8 cellular contexts compared by ENCODE assay signal in the genomic region with DNA sequence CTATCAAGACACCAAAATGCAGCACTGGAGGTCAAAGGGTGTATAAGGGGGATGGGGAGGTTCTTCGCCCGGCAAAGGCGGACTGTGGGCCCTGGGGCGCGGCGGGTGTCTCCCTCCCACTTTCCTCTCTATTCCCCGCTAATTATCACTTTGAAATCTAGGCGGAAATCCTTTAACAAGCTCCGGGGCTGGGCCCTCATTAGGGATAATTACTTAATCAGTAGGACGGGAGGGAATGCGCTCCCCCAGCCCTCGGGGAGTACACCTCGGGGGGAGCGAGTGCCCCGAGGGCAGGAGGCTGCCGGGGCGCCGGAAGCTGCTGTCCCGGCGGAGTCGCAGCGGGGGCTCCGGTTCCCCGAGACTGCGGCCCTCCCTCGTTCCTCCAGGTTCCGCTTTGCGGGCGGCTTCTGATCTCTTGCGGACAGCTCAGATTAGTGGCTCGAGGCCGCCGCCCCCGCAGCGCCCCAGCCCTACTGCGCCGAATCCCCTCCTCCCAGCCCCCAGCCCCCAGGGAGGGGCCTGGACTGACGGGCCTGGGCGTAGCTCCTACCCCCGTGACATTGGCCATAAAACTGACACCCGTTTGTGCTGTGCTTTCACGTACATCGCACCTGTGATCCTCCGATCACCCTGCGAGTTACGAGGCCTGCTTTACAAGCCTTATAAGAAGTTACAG. TPM values are rescaled to one million over a fixed set of nuclear protein-coding genes. Genes with fewer than 3 reads are reported as not detected.
DNase-seq lines count a peak whose midpoint lies in the region; ATAC-seq and TF ChIP-seq lines count a peak whose summit lies in the region.

No MANE protein-coding gene starts in this region.

- H3K4me3 ChIP-seq in SK-N-MC (peak overlapping the region; percentile 72), vagina (peak overlapping the region; percentile 49 to 50)

- peaks cover 6% of the 10 kb centered on the region for H3K27me3 Mint-ChIP-seq in activated naive CD4-positive, alpha-beta T cell treated with anti-CD3 and anti-CD28 coated beads, Interleukin-2, amount 50 U/mL, for 24 hours

- H3K9me3 ChIP-seq in ES-I3 (ENCODE audit: control insufficient read depth, insufficient read depth, low read length), result no peaks in the 10 kb centered on the region
- no peaks in the 10 kb centered on the region for H3K9me3 ChIP-seq in SK-N-MC (ENCODE audit: low read depth, low read length)
- no peaks in the 10 kb centered on the region for H3K9me3 ChIP-seq in vagina

- no peak for TF ChIP-seq POLR2A in vagina (IDR thresholded peaks at IDR 0.05)

- H3K9me3 Mint-ChIP-seq in activated naive CD4-positive, alpha-beta T cell treated with anti-CD3 and anti-CD28 coated beads, Interleukin-2, amount 50 U/mL, for 24 hours, result no peaks in the 10 kb centered on the region

- H3K27ac Mint-ChIP-seq in activated naive CD4-positive, alpha-beta T cell treated with anti-CD3 and anti-CD28 coated beads, Interleukin-2, amount 50 U/mL, for 24 hours, result peak overlapping the region; percentile 69

- intact Hi-C loops in left ventricle myocardium superior (cut with micrococcal nuclease) (no loop called here), vagina (cut with DNase I) (no loop called here)

- DNase-seq in SK-N-MC (ENCODE audit: low read depth, low spot score) (peak; percentile 45), left ventricle myocardium superior (peak; percentile 81), retina (peak; percentile 71), vagina (ENCODE audit: extremely low spot score in 2 of 2) (no peak), GOT3 (lab: John Stamatoyannopoulos, UW) (no peak)

- H3K36me3 ChIP-seq in ES-I3 (ENCODE audit: insufficient read depth, low read length) (no peaks in the 10 kb centered on the region), SK-N-MC (ENCODE audit: insufficient read depth, low read length) (no peaks in the 10 kb centered on the region), vagina (no peaks in the 10 kb centered on the region)

- peak overlapping the region; percentile 84 for H3K4me3 Mint-ChIP-seq in activated naive CD4-positive, alpha-beta T cell treated with anti-CD3 and anti-CD28 coated beads, Interleukin-2, amount 50 U/mL, for 24 hours

- no peak for TF ChIP-seq CTCF in vagina (IDR thresholded peaks at IDR 0.05)

- H3K9ac ChIP-seq in ES-I3 (ENCODE audit: low read depth, low read length), result peak overlapping the region; percentile 55; the same call in 1 of the 2 replicates
- H3K9ac ChIP-seq in SK-N-MC (ENCODE audit: insufficient read length), result peak overlapping the region; percentile 3

- H3K4me1 Mint-ChIP-seq in activated naive CD4-positive, alpha-beta T cell treated with anti-CD3 and anti-CD28 coated beads, Interleukin-2, amount 50 U/mL, for 24 hours, result peaks cover 20% of the 10 kb centered on the region

- H3K27me3 ChIP-seq in vagina, result no peaks in the 10 kb centered on the region

- no peaks in the 10 kb centered on the region for H3K36me3 Mint-ChIP-seq in activated naive CD4-positive, alpha-beta T cell treated with anti-CD3 and anti-CD28 coated beads, Interleukin-2, amount 50 U/mL, for 24 hours

- H3K27ac ChIP-seq in SK-N-MC (no peak overlapping the region), vagina (peak overlapping the region; percentile 63)

- ATAC-seq in HG03039 (IDR thresholded peaks at IDR 0.05; ENCODE audit: unreplicated experiment) (peak; percentile 48), left ventricle myocardium superior (peak; percentile 90)

- H3K4me1 ChIP-seq in ES-I3 (ENCODE audit: insufficient read depth, low read length) (0 out of 2 replicates have a peak, but pooled peaks cover 5% of the 10 kb centered on the region), vagina (peaks cover 19% of the 10 kb centered on the region)

RNA-seq across cellular contexts. Expression of a gene that starts 14.7 kb away (rescaled TPM):
- total RNA-seq in left ventricle myocardium superior (not detected), vagina (0.49 TPM)

RNA-seq across cellular contexts. Expression of a gene that starts 23.5 kb away (rescaled TPM):
- total RNA-seq in left ventricle myocardium superior, result not detected
- not detected for total RNA-seq in vagina

RNA-seq across cellular contexts. Expression of a gene that starts 28.0 kb away (rescaled TPM):
- total RNA-seq in left ventricle myocardium superior (not detected), vagina (207 TPM)

RNA-seq across cellular contexts. Expression of a gene that starts 41.5 kb away (rescaled TPM):
- total RNA-seq in left ventricle myocardium superior (18.2 TPM), vagina (18.9 TPM)

RNA-seq across cellular contexts. Expression of a gene that starts 47.5 kb away (rescaled TPM):
- 21.4 TPM for total RNA-seq in left ventricle myocardium superior
- 16.7 TPM for total RNA-seq in vagina

Comparison
In these comparisons a context has a peak if more than half of its experiments do, and no peak if none do; other contexts are left out.
1. DNase-seq: peak in SK-N-MC (single experiment), left ventricle myocardium superior (single experiment) and retina (single experiment); none in vagina (0 of 2) and GOT3 (single experiment).
2. RNA of a gene that starts 28.0 kb away (total RNA-seq): 207 TPM in vagina (single experiment); not detected in left ventricle myocardium superior (single experiment); every median in the first group is over 100 times any median in the second.